Comparison of ENCODE assay signal across 20 cellular contexts in the genomic region with DNA sequence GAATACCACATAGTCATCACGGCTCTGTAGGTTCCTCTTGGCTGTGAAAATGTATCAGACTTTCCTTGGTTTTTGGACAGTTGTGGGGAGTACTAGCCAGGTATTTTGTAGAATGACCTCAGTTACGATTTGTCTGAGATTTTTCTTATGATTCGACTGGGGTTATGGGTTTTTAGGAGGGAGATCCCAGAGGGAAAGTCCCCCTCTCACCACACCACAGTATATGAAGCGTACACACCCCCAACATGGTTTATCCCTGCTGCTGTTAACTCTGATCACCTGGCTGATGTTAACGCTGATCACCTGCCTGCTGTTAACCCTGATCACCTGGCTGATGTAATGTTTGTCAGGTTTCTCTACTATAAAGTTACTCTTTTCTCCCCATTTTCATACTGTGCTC.
DNase-seq lines count a peak whose midpoint lies in the region; ATAC-seq, FAIRE-seq and TF ChIP-seq lines count a peak whose summit lies in the region.
"Had no signal": no experiment of that assay in that cellular context is flagged by ENCODE, and none has a peak within 500 bp of the region (broad histone marks: within the 10 kb centered on the region; RNA-seq: fewer than 3 reads in every experiment).

No MANE protein-coding gene starts in this region.

- POLR2A ChIA-PET in MCF 10A (lab: Yijun Ruan, JAX): no interaction called here
- POLR2A ChIA-PET in CD4-positive, alpha-beta T cell (lab: Charles Lee): no interaction called here

- peak overlapping the region; percentile 50 for H2AFZ ChIP-seq in mammary epithelial cell (ENCODE audit: low read depth, low read length)

- dilution Hi-C loops in mammary epithelial cell (cut with HindIII; ENCODE audit: low sequenced_read_pairs): no loop called here

- H3K4me3 ChIP-seq in mammary epithelial cell (replicated peaks in 1 of 3; ENCODE audit: insufficient read depth in 1 of 3, low read depth in 2 of 3, low read length in 3 of 3) (no peak overlapping the region), bronchial epithelial cell (ENCODE audit: low read depth, low read length) (no peak overlapping the region)
- H3K4me3 ChIP-seq: ascending aorta, vagina had no signal

- H3K27me3 ChIP-seq in mammary epithelial cell (ENCODE audit: insufficient read depth, low read length): no peaks in the 10 kb centered on the region
- no peaks in the 10 kb centered on the region for H3K27me3 ChIP-seq in bronchial epithelial cell (ENCODE audit: control insufficient read depth, insufficient read depth, low read length)
- no peaks in the 10 kb centered on the region for H3K27me3 ChIP-seq in CD4-positive, alpha-beta T cell (ENCODE audit: control insufficient read depth, insufficient read depth, low read length)
- H3K27me3 ChIP-seq: ascending aorta, vagina had no signal

- no peaks in the 10 kb centered on the region for H4K20me1 ChIP-seq in mammary epithelial cell (ENCODE audit: insufficient read depth, low read length)

- in situ Hi-C loops in mammary epithelial cell (cut with MboI; ENCODE audit: low sequenced_read_pairs in 2 of 2): loop anchor here in 1 of 2 donors (10.0 to 25.0 kb wide), 2 partner anchors 315 to 463 kb away; partner anchors contain the start of gene SMIM20

- WGBS in mammary epithelial cell (ENCODE audit: low coverage, missing lambda C conversion rate): 77% methylated on average over 4 of the region's 5 CpGs

- no peaks in the 10 kb centered on the region for H3K4me1 Mint-ChIP-seq in MCF 10A (ENCODE audit: insufficient read depth, unreplicated experiment)
- peaks cover 0 to 4% of the 10 kb centered on the region in 2 donors for H3K4me1 Mint-ChIP-seq in effector memory CD8-positive, alpha-beta T cell (ENCODE audit: low read depth in 2 of 2)
- no peaks in the 10 kb centered on the region for H3K4me1 Mint-ChIP-seq in CD4-positive, alpha-beta T cell (ENCODE audit: low read depth)

- TF ChIP-seq CTCF in mammary epithelial cell (conservative IDR thresholded peaks at IDR 0.05 in 1 of 2, IDR thresholded peaks at IDR 0.05 in 1 of 2; ENCODE audit: extremely low read depth in 1 of 2, insufficient read depth in 1 of 2, low read depth in 1 of 2, low read length in 2 of 2) (no peak), MCF 10A (IDR thresholded peaks at IDR 0.05; ENCODE audit: unreplicated experiment) (no peak), bronchial epithelial cell (IDR thresholded peaks at IDR 0.05; ENCODE audit: insufficient read depth, low read length, severe bottlenecking) (no peak)
- TF ChIP-seq CTCF in CD4-positive, alpha-beta T cell (IDR thresholded peaks at IDR 0.05): no peak

- DNase-seq in mammary epithelial cell (no peak), MCF 10A (ENCODE audit: unreplicated experiment) (no peak), bronchial epithelial cell (ENCODE audit: low read depth) (peak; percentile 22), caudate nucleus (lab: John Stamatoyannopoulos, UW) (no peak), SHP77 (lab: John Stamatoyannopoulos, UW) (no peak)
- DNase-seq in effector memory CD8-positive, alpha-beta T cell: no peak
- DNase-seq in CD4-positive, alpha-beta T cell: no peak
- DNase-seq: ACHN; activated CD4-positive, CD25-positive, alpha-beta regulatory T cell treated with anti-CD3 and anti-CD28 coated beads, Interleukin-2, amount 50 U/mL, for 72 hours; CD4-positive, alpha-beta memory T cell; DMS79 treated with DMSO at 0.1 percent for 48 hours; KBM-7; midbrain; NCI-H1048; NCI-H2107; NCI-H524; SIG-M5 had no signal

- H3K36me3 ChIP-seq in mammary epithelial cell (ENCODE audit: insufficient read depth, low read length): no peaks in the 10 kb centered on the region
- H3K36me3 ChIP-seq in bronchial epithelial cell (ENCODE audit: control insufficient read depth, insufficient read depth, low read length): no peaks in the 10 kb centered on the region
- H3K36me3 ChIP-seq: ascending aorta, vagina had no signal

- H3K4me2 ChIP-seq in mammary epithelial cell (ENCODE audit: insufficient read depth, low read depth, low read length): no peak overlapping the region

- no peak for FAIRE-seq in bronchial epithelial cell (lab: Jason Lieb, UNC)

- ATAC-seq in HG02759 (IDR thresholded peaks at IDR 0.05; ENCODE audit: unreplicated experiment): peak; percentile 74
- no peak for ATAC-seq in effector memory CD8-positive, alpha-beta T cell (replicated peaks)
- ATAC-seq in CD4-positive, alpha-beta T cell (ENCODE audit: poor library complexity): no peak

- no peaks in the 10 kb centered on the region for H3K9me3 Mint-ChIP-seq in MCF 10A (ENCODE audit: unreplicated experiment)
- H3K9me3 Mint-ChIP-seq in effector memory CD8-positive, alpha-beta T cell: no peaks in the 10 kb centered on the region
- H3K9me3 Mint-ChIP-seq in CD4-positive, alpha-beta T cell: no peaks in the 10 kb centered on the region

- H3K79me2 ChIP-seq in mammary epithelial cell (ENCODE audit: insufficient read depth, low read length): no peaks in the 10 kb centered on the region

- H3K4me3 Mint-ChIP-seq in MCF 10A (ENCODE audit: unreplicated experiment): no peak overlapping the region
- H3K4me3 Mint-ChIP-seq in effector memory CD8-positive, alpha-beta T cell: no peak overlapping the region
- no peak overlapping the region for H3K4me3 Mint-ChIP-seq in CD4-positive, alpha-beta T cell
- H3K4me3 Mint-ChIP-seq: CD4-positive, alpha-beta memory T cell had no signal

- H3K9ac ChIP-seq in mammary epithelial cell (ENCODE audit: insufficient read depth, low read length): no peak overlapping the region

- intact Hi-C loops in mammary epithelial cell (cut with micrococcal nuclease) (loop anchor here (10.0 kb wide), 2 partner anchors 415 to 465 kb away; partner anchors contain the start of genes SEL1L3 and SMIM20), MCF 10A (cut with micrococcal nuclease) (no loop called here)
- intact Hi-C loops in CD4-positive, alpha-beta T cell (cut with DNase I, micrococcal nuclease): no loop called here

- BruUV-seq in mammary epithelial cell (replicated peaks; lab: Mats Ljungman, UMichigan): no TSS peak
- no TSS peak for BruUV-seq in MCF 10A (replicated peaks; lab: Mats Ljungman, UMichigan)

- no peak overlapping the region for H3K27ac Mint-ChIP-seq in MCF 10A (ENCODE audit: low read depth, unreplicated experiment)
- H3K27ac Mint-ChIP-seq in effector memory CD8-positive, alpha-beta T cell: no peak overlapping the region
- no peak overlapping the region for H3K27ac Mint-ChIP-seq in CD4-positive, alpha-beta T cell

- H3K4me1 ChIP-seq in mammary epithelial cell (ENCODE audit: insufficient read depth, low read length): peaks cover 17% of the 10 kb centered on the region
- H3K4me1 ChIP-seq: ascending aorta had no signal

- H3K36me3 Mint-ChIP-seq in MCF 10A (ENCODE audit: insufficient read depth, unreplicated experiment): no peaks in the 10 kb centered on the region
- H3K36me3 Mint-ChIP-seq in effector memory CD8-positive, alpha-beta T cell (ENCODE audit: insufficient read depth): no peaks in the 10 kb centered on the region
- H3K36me3 Mint-ChIP-seq in CD4-positive, alpha-beta T cell (ENCODE audit: low read depth): no peaks in the 10 kb centered on the region
- H3K36me3 Mint-ChIP-seq: CD4-positive, alpha-beta memory T cell had no signal

- H3K9me3 ChIP-seq in mammary epithelial cell (replicated peaks; ENCODE audit: insufficient read depth, low read length): no peaks in the 10 kb centered on the region
- no peaks in the 10 kb centered on the region for H3K9me3 ChIP-seq in CD4-positive, alpha-beta T cell (ENCODE audit: control insufficient read depth, low read length)
- H3K9me3 ChIP-seq: ascending aorta, vagina had no signal

- H3K27ac ChIP-seq in mammary epithelial cell (ENCODE audit: insufficient read depth, low read depth, low read length) (peak overlapping the region; percentile 26), caudate nucleus (ENCODE audit: low read depth, low read length) (no peak overlapping the region)
- no peak overlapping the region for H3K27ac ChIP-seq in CD4-positive, alpha-beta T cell (ENCODE audit: low read depth, low read length)
- H3K27ac ChIP-seq: ascending aorta, vagina had no signal

- CTCF ChIA-PET in mammary epithelial cell (lab: Charles Lee; ENCODE audit: low non-redundant PET) (no interaction called here), MCF 10A (lab: Yijun Ruan, JAX) (interaction anchor here (0.7 to 1.0 kb wide), 2 partner anchors 9 to 653 kb away, joined by 3 to 5 read pairs; no protein-coding TSS in a partner anchor)
- CTCF ChIA-PET in CD4-positive, alpha-beta T cell (lab: Charles Lee): no interaction called here

- no peaks in the 10 kb centered on the region for H3K27me3 Mint-ChIP-seq in MCF 10A (ENCODE audit: insufficient read depth, unreplicated experiment)
- no peaks in the 10 kb centered on the region for H3K27me3 Mint-ChIP-seq in effector memory CD8-positive, alpha-beta T cell
- no peaks in the 10 kb centered on the region for H3K27me3 Mint-ChIP-seq in CD4-positive, alpha-beta T cell
- H3K27me3 Mint-ChIP-seq: CD4-positive, alpha-beta memory T cell had no signal
